1 cellular context compared by ENCODE assay signal in the genomic region with DNA sequence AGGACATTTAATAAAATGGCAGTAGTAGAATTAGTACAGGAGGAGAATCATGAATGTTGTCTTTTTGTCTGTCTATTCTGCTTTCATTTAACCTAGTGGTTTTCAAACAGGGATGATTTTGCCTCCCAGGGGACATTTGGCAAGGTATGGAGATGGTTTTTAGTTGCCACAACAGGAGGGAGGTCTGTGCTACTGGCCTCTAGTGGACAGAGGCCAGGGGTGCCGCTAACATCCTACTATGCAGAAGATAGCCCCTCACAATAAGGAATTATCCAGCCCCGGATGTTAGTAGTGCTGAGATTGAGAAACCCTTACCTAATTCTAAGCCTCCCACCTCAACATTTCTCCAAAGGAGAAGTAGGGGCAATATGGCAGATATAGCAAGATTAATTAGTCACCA.
TF ChIP-seq lines count a peak whose summit lies in the region.

No MANE protein-coding gene starts in this region.

TF ChIP-seq in WTC11, 78 proteins besides CTCF, POLR2A, EP300 and RAD21 (continued from another document):
- TF ChIP-seq, protein P1, sequence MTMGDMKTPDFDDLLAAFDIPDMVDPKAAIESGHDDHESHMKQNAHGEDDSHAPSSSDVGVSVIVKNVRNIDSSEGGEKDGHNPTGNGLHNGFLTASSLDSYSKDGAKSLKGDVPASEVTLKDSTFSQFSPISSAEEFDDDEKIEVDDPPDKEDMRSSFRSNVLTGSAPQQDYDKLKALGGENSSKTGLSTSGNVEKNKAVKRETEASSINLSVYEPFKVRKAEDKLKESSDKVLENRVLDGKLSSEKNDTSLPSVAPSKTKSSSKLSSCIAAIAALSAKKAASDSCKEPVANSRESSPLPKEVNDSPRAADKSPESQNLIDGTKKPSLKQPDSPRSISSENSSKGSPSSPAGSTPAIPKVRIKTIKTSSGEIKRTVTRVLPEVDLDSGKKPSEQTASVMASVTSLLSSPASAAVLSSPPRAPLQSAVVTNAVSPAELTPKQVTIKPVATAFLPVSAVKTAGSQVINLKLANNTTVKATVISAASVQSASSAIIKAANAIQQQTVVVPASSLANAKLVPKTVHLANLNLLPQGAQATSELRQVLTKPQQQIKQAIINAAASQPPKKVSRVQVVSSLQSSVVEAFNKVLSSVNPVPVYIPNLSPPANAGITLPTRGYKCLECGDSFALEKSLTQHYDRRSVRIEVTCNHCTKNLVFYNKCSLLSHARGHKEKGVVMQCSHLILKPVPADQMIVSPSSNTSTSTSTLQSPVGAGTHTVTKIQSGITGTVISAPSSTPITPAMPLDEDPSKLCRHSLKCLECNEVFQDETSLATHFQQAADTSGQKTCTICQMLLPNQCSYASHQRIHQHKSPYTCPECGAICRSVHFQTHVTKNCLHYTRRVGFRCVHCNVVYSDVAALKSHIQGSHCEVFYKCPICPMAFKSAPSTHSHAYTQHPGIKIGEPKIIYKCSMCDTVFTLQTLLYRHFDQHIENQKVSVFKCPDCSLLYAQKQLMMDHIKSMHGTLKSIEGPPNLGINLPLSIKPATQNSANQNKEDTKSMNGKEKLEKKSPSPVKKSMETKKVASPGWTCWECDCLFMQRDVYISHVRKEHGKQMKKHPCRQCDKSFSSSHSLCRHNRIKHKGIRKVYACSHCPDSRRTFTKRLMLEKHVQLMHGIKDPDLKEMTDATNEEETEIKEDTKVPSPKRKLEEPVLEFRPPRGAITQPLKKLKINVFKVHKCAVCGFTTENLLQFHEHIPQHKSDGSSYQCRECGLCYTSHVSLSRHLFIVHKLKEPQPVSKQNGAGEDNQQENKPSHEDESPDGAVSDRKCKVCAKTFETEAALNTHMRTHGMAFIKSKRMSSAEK (CRISPR knock-in tag; IDR thresholded peaks at IDR 0.05; ENCODE audit: borderline replicate concordance) = no peak
- no peak for TF ChIP-seq SOX15 (CRISPR knock-in tag; IDR thresholded peaks at IDR 0.05)
- no peak for TF ChIP-seq GRHL2 (CRISPR knock-in tag; IDR thresholded peaks at IDR 0.05; ENCODE audit: insufficient replicate concordance, severe bottlenecking)
- TF ChIP-seq, protein P2, sequence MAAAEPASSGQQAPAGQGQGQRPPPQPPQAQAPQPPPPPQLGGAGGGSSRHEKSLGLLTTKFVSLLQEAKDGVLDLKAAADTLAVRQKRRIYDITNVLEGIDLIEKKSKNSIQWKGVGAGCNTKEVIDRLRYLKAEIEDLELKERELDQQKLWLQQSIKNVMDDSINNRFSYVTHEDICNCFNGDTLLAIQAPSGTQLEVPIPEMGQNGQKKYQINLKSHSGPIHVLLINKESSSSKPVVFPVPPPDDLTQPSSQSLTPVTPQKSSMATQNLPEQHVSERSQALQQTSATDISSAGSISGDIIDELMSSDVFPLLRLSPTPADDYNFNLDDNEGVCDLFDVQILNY (CRISPR knock-in tag; IDR thresholded peaks at IDR 0.05) = no peak
- TF ChIP-seq, protein P3, sequence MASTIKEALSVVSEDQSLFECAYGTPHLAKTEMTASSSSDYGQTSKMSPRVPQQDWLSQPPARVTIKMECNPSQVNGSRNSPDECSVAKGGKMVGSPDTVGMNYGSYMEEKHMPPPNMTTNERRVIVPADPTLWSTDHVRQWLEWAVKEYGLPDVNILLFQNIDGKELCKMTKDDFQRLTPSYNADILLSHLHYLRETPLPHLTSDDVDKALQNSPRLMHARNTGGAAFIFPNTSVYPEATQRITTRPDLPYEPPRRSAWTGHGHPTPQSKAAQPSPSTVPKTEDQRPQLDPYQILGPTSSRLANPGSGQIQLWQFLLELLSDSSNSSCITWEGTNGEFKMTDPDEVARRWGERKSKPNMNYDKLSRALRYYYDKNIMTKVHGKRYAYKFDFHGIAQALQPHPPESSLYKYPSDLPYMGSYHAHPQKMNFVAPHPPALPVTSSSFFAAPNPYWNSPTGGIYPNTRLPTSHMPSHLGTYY (CRISPR knock-in tag; IDR thresholded peaks at IDR 0.05) = no peak
- TF ChIP-seq RELA (CRISPR knock-in tag; IDR thresholded peaks at IDR 0.05; ENCODE audit: borderline replicate concordance) = no peak
- TF ChIP-seq, protein P4, sequence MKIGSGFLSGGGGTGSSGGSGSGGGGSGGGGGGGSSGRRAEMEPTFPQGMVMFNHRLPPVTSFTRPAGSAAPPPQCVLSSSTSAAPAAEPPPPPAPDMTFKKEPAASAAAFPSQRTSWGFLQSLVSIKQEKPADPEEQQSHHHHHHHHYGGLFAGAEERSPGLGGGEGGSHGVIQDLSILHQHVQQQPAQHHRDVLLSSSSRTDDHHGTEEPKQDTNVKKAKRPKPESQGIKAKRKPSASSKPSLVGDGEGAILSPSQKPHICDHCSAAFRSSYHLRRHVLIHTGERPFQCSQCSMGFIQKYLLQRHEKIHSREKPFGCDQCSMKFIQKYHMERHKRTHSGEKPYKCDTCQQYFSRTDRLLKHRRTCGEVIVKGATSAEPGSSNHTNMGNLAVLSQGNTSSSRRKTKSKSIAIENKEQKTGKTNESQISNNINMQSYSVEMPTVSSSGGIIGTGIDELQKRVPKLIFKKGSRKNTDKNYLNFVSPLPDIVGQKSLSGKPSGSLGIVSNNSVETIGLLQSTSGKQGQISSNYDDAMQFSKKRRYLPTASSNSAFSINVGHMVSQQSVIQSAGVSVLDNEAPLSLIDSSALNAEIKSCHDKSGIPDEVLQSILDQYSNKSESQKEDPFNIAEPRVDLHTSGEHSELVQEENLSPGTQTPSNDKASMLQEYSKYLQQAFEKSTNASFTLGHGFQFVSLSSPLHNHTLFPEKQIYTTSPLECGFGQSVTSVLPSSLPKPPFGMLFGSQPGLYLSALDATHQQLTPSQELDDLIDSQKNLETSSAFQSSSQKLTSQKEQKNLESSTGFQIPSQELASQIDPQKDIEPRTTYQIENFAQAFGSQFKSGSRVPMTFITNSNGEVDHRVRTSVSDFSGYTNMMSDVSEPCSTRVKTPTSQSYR (CRISPR knock-in tag; IDR thresholded peaks at IDR 0.05) = no peak
- TF ChIP-seq, protein P5, sequence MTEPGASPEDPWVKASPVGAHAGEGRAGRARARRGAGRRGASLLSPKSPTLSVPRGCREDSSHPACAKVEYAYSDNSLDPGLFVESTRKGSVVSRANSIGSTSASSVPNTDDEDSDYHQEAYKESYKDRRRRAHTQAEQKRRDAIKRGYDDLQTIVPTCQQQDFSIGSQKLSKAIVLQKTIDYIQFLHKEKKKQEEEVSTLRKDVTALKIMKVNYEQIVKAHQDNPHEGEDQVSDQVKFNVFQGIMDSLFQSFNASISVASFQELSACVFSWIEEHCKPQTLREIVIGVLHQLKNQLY (CRISPR knock-in tag; IDR thresholded peaks at IDR 0.05) = no peak
